Comparison of ENCODE assay signal across 6 cellular contexts in the genomic region with DNA sequence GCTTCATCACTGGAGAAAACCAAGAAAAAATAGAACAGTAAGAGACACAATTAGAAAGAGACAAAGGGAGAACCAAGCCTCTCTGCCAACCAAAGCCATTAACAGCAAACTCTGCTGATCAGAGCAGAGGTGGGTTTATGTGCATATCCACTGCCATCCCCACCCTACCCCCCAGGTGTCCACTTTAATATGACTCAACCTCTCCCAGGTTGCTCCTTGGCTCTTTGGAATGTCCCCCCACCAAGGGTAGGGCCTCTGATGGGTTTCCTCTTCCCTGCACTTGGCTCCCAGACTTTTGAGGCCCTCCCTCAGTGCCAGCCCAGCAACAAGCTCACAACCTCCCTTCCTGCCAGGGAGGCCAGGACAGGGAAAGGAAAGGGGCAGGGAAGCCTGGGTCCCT.
"Had no signal": no experiment of that assay in that cellular context is flagged by ENCODE, and none has a peak within 500 bp of the region (broad histone marks: within the 10 kb centered on the region; RNA-seq: fewer than 3 reads in every experiment).

No MANE protein-coding gene starts in this region.

- H3K27ac ChIP-seq: HL-60, KMS-11 had no signal

- H3K4me3 ChIP-seq: K562 had no signal

- DNase-seq: IMR-90, KBM-7, KG1 had no signal
